8 cellular contexts compared by ENCODE assay signal in the genomic region with DNA sequence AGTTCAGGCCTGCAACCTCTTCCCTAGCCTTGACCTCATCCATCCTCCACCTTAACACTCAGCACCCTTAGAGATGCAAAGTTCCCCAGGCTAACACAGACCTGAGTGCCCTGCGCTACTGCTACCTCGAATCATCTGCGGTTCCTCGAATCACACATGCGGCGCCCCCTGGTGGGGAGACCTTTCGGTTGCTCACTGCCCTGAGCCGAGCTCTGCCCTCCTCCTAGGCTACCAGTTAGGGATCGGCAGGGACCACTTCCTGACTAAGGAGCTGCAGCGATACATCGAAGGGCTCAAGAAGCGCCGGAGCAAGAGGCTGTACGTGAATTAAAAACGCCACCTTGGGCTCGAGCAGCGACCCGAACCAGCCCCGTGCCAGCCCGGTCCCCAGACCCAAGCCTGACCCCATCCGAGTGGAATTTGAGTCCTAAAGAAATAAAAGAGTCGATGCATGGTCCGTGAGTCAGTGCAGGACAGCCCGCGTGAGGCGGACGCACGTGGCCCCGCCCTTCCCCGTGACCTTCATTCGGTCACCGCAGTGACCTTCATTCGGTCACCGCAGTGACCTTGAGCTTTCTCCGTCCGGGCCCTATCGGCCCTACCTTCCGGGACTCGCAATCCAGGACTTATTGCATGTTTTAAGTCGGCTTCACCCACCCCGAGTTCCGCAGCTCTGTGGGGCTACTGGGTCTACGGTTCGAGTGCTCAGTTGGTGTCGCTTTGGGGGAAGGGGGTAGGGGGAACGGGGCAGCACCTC. TPM values are rescaled to one million over a fixed set of nuclear protein-coding genes. Genes with fewer than 3 reads are reported as not detected.
DNase-seq lines count a peak whose midpoint lies in the region; ATAC-seq and TF ChIP-seq lines count a peak whose summit lies in the region.

No MANE protein-coding gene starts in this region.

- intact Hi-C loops in transverse colon (cut with DNase I; ENCODE audit: low total_unique reads), result loop anchor here (5.0 kb wide), 1 partner anchor 52 kb away; the partner anchor contains the start of gene PLCB3

- no peak for TF ChIP-seq EP300 in transverse colon (IDR thresholded peaks at IDR 0.05; ENCODE audit: low read depth)

- H4K8ac ChIP-seq in trophoblast cell (ENCODE audit: low read depth, low read length), result peak overlapping the region; percentile 77

- no peaks in the 10 kb centered on the region for H3K9me3 ChIP-seq in SU-DHL-6 (ENCODE audit: insufficient read depth, low read length)
- H3K9me3 ChIP-seq in cardiac muscle cell (ENCODE audit: low read depth), result no peaks in the 10 kb centered on the region
- peaks cover 2% of the 10 kb centered on the region for H3K9me3 ChIP-seq in trophoblast cell (ENCODE audit: insufficient read depth, low read depth, low read length)
- no peaks in the 10 kb centered on the region for H3K9me3 ChIP-seq in transverse colon

- H4K12ac ChIP-seq in trophoblast cell (ENCODE audit: low read depth, low read length), result peak overlapping the region; percentile 36

- in situ Hi-C loops in transverse colon (cut with MboI; ENCODE audit: low pct_ligation_motif_present in 1 of 4, low pct_unique_long_range_greater_than_20kb in 1 of 4, low sequenced_read_pairs in 3 of 4), result loop anchor here in 2 of 4 donors (5.0 kb wide), 1 partner anchor 102 kb away; no protein-coding TSS in a partner anchor

- peak overlapping the region; percentile 2 for H2BK12ac ChIP-seq in trophoblast cell (ENCODE audit: low read length)

- peak; percentile 89 for TF ChIP-seq CTCF in GM12865 (IDR thresholded peaks at IDR 0.05; ENCODE audit: insufficient read depth, low read depth, low read length, missing control alignments)
- TF ChIP-seq CTCF in SU-DHL-6 (IDR thresholded peaks at IDR 0.05; ENCODE audit: insufficient read depth, low read length, poor library complexity, severe bottlenecking), result peak; percentile 100
- TF ChIP-seq CTCF in cardiac muscle cell (IDR thresholded peaks at IDR 0.05; ENCODE audit: low read depth, low read length), result peak; percentile 91
- peak; percentile 86 to 98 (median 90) for TF ChIP-seq CTCF in transverse colon (IDR thresholded peaks at IDR 0.05)

- H4K91ac ChIP-seq in trophoblast cell (ENCODE audit: low read depth, low read length), result peak overlapping the region; percentile 67

- H3K4me2 ChIP-seq in SU-DHL-6 (ENCODE audit: low read depth, low read length, poor library complexity, severe bottlenecking) (peak overlapping the region; percentile 74), trophoblast cell (ENCODE audit: low read length) (peak overlapping the region; percentile 90)

- no peaks in the 10 kb centered on the region for H4K20me1 ChIP-seq in SU-DHL-6 (ENCODE audit: low read depth, low read length)

- DNase-seq in GM12865 (ENCODE audit: low read depth) (peak; percentile 97), NCI-H128 (lab: John Stamatoyannopoulos, UW; ENCODE audit: unreplicated experiment) (peak; percentile 66), cardiac muscle cell (ENCODE audit: low read depth in 1 of 2, low spot score in 1 of 2) (peak; percentile 93 to 95), trophoblast cell (peak; percentile 96 to 99), transverse colon (peak; percentile 97)
- peak; percentile 91 for DNase-seq in activated naive CD8-positive, alpha-beta T cell treated with anti-CD3 and anti-CD28 coated beads, Interleukin-2, amount 50 U/mL, for 16 hours (ENCODE audit: low read depth, low spot score)

- peaks cover 4% of the 10 kb centered on the region; the same call in 1 of the 2 replicates for H3F3A ChIP-seq in SU-DHL-6 (ENCODE audit: insufficient read depth)

- H3K4me3 ChIP-seq in GM12865 (ENCODE audit: low read depth, low read length) (peak overlapping the region; percentile 64), SU-DHL-6 (ENCODE audit: insufficient read depth, low read length, poor library complexity, severe bottlenecking) (peak overlapping the region; percentile 67), cardiac muscle cell (peak overlapping the region; percentile 46), trophoblast cell (ENCODE audit: low read depth, low read length) (peak overlapping the region; percentile 72), transverse colon (peak overlapping the region; percentile 32 to 81 (median 62))

- peak overlapping the region; percentile 19 for H3K4ac ChIP-seq in trophoblast cell (ENCODE audit: low read depth, low read length)

- peak; percentile 69 for TF ChIP-seq POLR2A in transverse colon (IDR thresholded peaks at IDR 0.05)

- H3K79me2 ChIP-seq in SU-DHL-6 (ENCODE audit: insufficient read depth, low read length), result peaks cover 28% of the 10 kb centered on the region
- H3K79me2 ChIP-seq in trophoblast cell (ENCODE audit: control insufficient read depth, insufficient read depth, low read length, poor library complexity), result peaks cover 10% of the 10 kb centered on the region

- H3K27ac ChIP-seq in SU-DHL-6 (ENCODE audit: low read depth, low read length) (peak overlapping the region; percentile 95), cardiac muscle cell (peak overlapping the region; percentile 94), trophoblast cell (ENCODE audit: low read depth, low read length) (peak overlapping the region; percentile 73), transverse colon (peak overlapping the region; percentile 90 to 99 (median 98))

- peak overlapping the region; percentile 1 for H2BK120ac ChIP-seq in trophoblast cell (ENCODE audit: insufficient read depth, low read length, poor library complexity)

- no CpG with 5 or more reads among the region's 46 CpGs for WGBS in trophoblast cell (ENCODE audit: extremely low coverage, insufficient coverage, insufficient read length)
- 0% methylated on average over 10 to 40 of the region's 46 CpGs for WGBS in transverse colon (ENCODE audit: low coverage in 1 of 2), 2 donors

- no peak overlapping the region for H3K23ac ChIP-seq in trophoblast cell (ENCODE audit: low read length)

- H3K14ac ChIP-seq in trophoblast cell (ENCODE audit: low read length), result peak overlapping the region; percentile 4

- H3K9ac ChIP-seq in SU-DHL-6 (ENCODE audit: low read length) (peak overlapping the region; percentile 89), trophoblast cell (ENCODE audit: low read length) (peak overlapping the region; percentile 59)

- peaks cover 15% of the 10 kb centered on the region for H3K79me1 ChIP-seq in trophoblast cell (ENCODE audit: low read length)

- H3K36me3 ChIP-seq in SU-DHL-6 (ENCODE audit: low read length) (no peaks in the 10 kb centered on the region), cardiac muscle cell (no peaks in the 10 kb centered on the region), trophoblast cell (ENCODE audit: control insufficient read depth in 1 of 2, insufficient read depth in 2 of 2, low read length in 2 of 2) (peaks cover 2 to 6% of the 10 kb centered on the region in 2 experiments), transverse colon (no peaks in the 10 kb centered on the region)

- H3K9me2 ChIP-seq in SU-DHL-6 (replicated peaks; ENCODE audit: insufficient read depth, low read length), result no peaks in the 10 kb centered on the region

- peak; percentile 2 for ATAC-seq in HG02623 (IDR thresholded peaks at IDR 0.05; ENCODE audit: unreplicated experiment)

- no peaks in the 10 kb centered on the region for H3K27me3 ChIP-seq in SU-DHL-6 (ENCODE audit: low read length)
- H3K27me3 ChIP-seq in cardiac muscle cell, result peaks cover 25% of the 10 kb centered on the region
- H3K27me3 ChIP-seq in trophoblast cell (ENCODE audit: insufficient read depth, low read length), result peaks cover 11% of the 10 kb centered on the region
- H3K27me3 ChIP-seq in transverse colon, result peaks cover 21% of the 10 kb centered on the region

- H2AFZ ChIP-seq in SU-DHL-6 (ENCODE audit: low read depth, low read length, severe bottlenecking) (peak overlapping the region; percentile 45), trophoblast cell (ENCODE audit: insufficient read depth, low read length, poor library complexity) (peak overlapping the region; percentile 81)

- H2BK5ac ChIP-seq in trophoblast cell (ENCODE audit: low read depth, low read length, poor library complexity), result peak overlapping the region; percentile 3

- peak overlapping the region; percentile 3 for H3K18ac ChIP-seq in trophoblast cell (ENCODE audit: low read length)

- no peak overlapping the region for H2AK5ac ChIP-seq in trophoblast cell (ENCODE audit: low read length)

- H3K4me1 ChIP-seq in cardiac muscle cell (ENCODE audit: low read depth), result peaks cover 11% of the 10 kb centered on the region
- peaks cover 19 to 24% of the 10 kb centered on the region in 2 experiments for H3K4me1 ChIP-seq in trophoblast cell (ENCODE audit: control insufficient read depth in 1 of 2, insufficient read depth in 2 of 2, low read length in 2 of 2)
- peaks cover 18 to 45% (median 40%) of the 10 kb centered on the region in 4 donors for H3K4me1 ChIP-seq in transverse colon

RNA-seq across cellular contexts. Expression of gene ESRRA, which starts 0.8 kb away (rescaled TPM):
- total RNA-seq in cardiac muscle cell (77.0 and 94.0 TPM in 2 replicates), transverse colon (100 to 1,000 TPM; 142 to 272 (median 221) TPM)
- polyA plus RNA-seq in cardiac muscle cell, result 48.8 and 49.3 TPM in 2 replicates
- 20.9 and 21.0 TPM in 2 replicates for polyA plus RNA-seq in trophoblast cell (2013)

RNA-seq across cellular contexts. Expression of gene CATSPERZ, which starts 4.3 kb away (rescaled TPM):
- not detected in 2 replicates for total RNA-seq in cardiac muscle cell
- polyA plus RNA-seq in cardiac muscle cell, result 0.54 and 0.56 TPM in 2 replicates
- polyA plus RNA-seq in trophoblast cell (2013), result 1.0 and 1.2 TPM in 2 replicates
- total RNA-seq in transverse colon, result 10 to 100 TPM in 1 of 4 donors, not detected in 3; 20.9 TPM

RNA-seq across cellular contexts. Expression of gene TRMT112, which starts 12.9 kb away (rescaled TPM):
- total RNA-seq in cardiac muscle cell (298 and 438 TPM in 2 replicates), transverse colon (10 to 100 TPM; 59.1 to 99.9 (median 82.7) TPM)
- 331 and 375 TPM in 2 replicates for polyA plus RNA-seq in cardiac muscle cell
- polyA plus RNA-seq in trophoblast cell (2013), result 311 and 320 TPM in 2 replicates

RNA-seq across cellular contexts. Expression of gene KCNK4, which starts 13.4 kb away (rescaled TPM):
- total RNA-seq in cardiac muscle cell (not detected in 2 replicates), transverse colon (under 1 TPM in 1 of 4 donors, not detected in 3; 0.27 TPM)
- polyA plus RNA-seq in cardiac muscle cell, result not detected in 2 replicates
- polyA plus RNA-seq in trophoblast cell (2013), result 0.05 and 0.08 TPM in 2 replicates

RNA-seq across cellular contexts. Expression of gene PRDX5, which starts 13.4 kb away (rescaled TPM):
- total RNA-seq in cardiac muscle cell (500 and 570 TPM in 2 replicates), transverse colon (100 to 1,000 TPM; 152 to 381 (median 265) TPM)
- polyA plus RNA-seq in cardiac muscle cell, result 646 and 784 TPM in 2 replicates
- polyA plus RNA-seq in trophoblast cell (2013), result 161 and 166 TPM in 2 replicates

Comparison
In these comparisons a context has a peak if more than half of its experiments do, and no peak if none do; other contexts are left out.
1. Peak in every context shown above with its lines: DNase-seq, ATAC-seq, H3K4me3 ChIP-seq and H3K27ac ChIP-seq.